Comparison of ENCODE assay signal across 13 cellular contexts in the genomic region with DNA sequence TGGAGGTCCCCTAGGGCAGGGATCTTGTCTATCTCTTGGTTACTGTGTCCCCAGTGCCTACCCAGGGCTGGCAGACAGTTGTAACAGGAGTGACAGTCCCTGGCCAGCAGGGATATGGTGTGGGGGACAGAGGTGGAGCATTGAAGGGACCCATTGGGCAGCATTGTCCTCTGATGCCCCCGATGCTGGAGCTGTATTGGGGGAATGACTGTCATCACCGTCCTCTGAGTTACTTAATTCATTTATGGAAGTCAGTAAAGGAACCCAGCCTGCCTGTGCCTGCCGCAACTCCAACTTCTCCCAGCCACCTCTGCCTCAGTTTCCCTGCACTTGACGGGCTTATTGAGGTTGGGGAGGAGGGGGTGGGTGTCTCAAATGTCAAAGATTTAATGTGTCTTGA. TPM values are rescaled to one million over a fixed set of nuclear protein-coding genes. Genes with fewer than 3 reads are reported as not detected.
DNase-seq lines count a peak whose midpoint lies in the region; ATAC-seq and TF ChIP-seq lines count a peak whose summit lies in the region.
"Had no signal": no experiment of that assay in that cellular context is flagged by ENCODE, and none has a peak within 500 bp of the region (broad histone marks: within the 10 kb centered on the region; RNA-seq: fewer than 3 reads in every experiment).

No MANE protein-coding gene starts in this region.

- peaks cover 17% of the 10 kb centered on the region for H3K4me1 Mint-ChIP-seq in T-helper 1 cell treated with Interleukin-12 subunit alpha and Interleukin-12 subunit beta and Interleukin-4 antibody, amounts not matched to agents 30 μg/mL and 1 μg/mL, for 36 hours (ENCODE audit: low read depth)

- 84% methylated on average over 4 of the region's 4 CpGs for WGBS in hepatocyte (ENCODE audit: low lambda C conversion rate, missing lambda C conversion rate)
- WGBS in spleen, 5 donors, result 73 to 90% (median 83%) methylated on average over 4 of the region's 4 CpGs

- H3K27ac ChIP-seq in PC-9 (no peak overlapping the region), hepatocyte (no peak overlapping the region), spleen (peak overlapping the region in 5 of 8 donors; percentile 94 to 99 (median 98))

- no peaks in the 10 kb centered on the region for H4K20me1 ChIP-seq in PC-9 (ENCODE audit: insufficient read depth)
- peaks cover 11% of the 10 kb centered on the region for H4K20me1 ChIP-seq in hepatocyte (ENCODE audit: insufficient read depth, poor library complexity, severe bottlenecking)

- no peaks in the 10 kb centered on the region for H3K9me3 Mint-ChIP-seq in T-helper 1 cell treated with Interleukin-12 subunit alpha and Interleukin-12 subunit beta and Interleukin-4 antibody, amounts not matched to agents 30 μg/mL and 1 μg/mL, for 36 hours

- peaks cover 36% of the 10 kb centered on the region for H3K36me3 Mint-ChIP-seq in T-helper 1 cell treated with Interleukin-12 subunit alpha and Interleukin-12 subunit beta and Interleukin-4 antibody, amounts not matched to agents 30 μg/mL and 1 μg/mL, for 36 hours (ENCODE audit: low read depth)

- H3K79me2 ChIP-seq in PC-9 (ENCODE audit: low read depth), result no peaks in the 10 kb centered on the region
- H3K79me2 ChIP-seq in hepatocyte, result peaks cover 4% of the 10 kb centered on the region

- no peaks in the 10 kb centered on the region for H3K27me3 ChIP-seq in PC-9 (ENCODE audit: insufficient read depth, low read depth)
- H3K27me3 ChIP-seq in hepatocyte, result peaks cover 8% of the 10 kb centered on the region
- peaks cover 0 to 4% (median 0%) of the 10 kb centered on the region in 7 donors for H3K27me3 ChIP-seq in spleen (replicated peaks in 1 of 7)
- H3K27me3 ChIP-seq: SJCRH30, suprapubic skin had no signal

- no peaks in the 10 kb centered on the region for H3K9me3 ChIP-seq in PC-9 (ENCODE audit: insufficient read depth, low read depth)
- no peaks in the 10 kb centered on the region for H3K9me3 ChIP-seq in hepatocyte (ENCODE audit: low read depth)
- H3K9me3 ChIP-seq in spleen, result no peaks in the 10 kb centered on the region
- H3K9me3 ChIP-seq: SJCRH30, suprapubic skin had no signal

- no peak overlapping the region for H3K4me3 ChIP-seq in PC-9
- no peak overlapping the region for H3K4me3 ChIP-seq in hepatocyte
- H3K4me3 ChIP-seq in spleen, result peak overlapping the region in 2 of 8 donors; percentile 97 to 98

- H3K27me3 Mint-ChIP-seq in T-helper 1 cell treated with Interleukin-12 subunit alpha and Interleukin-12 subunit beta and Interleukin-4 antibody, amounts not matched to agents 30 μg/mL and 1 μg/mL, for 36 hours (ENCODE audit: low read depth), result peaks cover 44% of the 10 kb centered on the region

- TF ChIP-seq CTCF in PC-9 (conservative IDR thresholded peaks at IDR 0.05) (no peak), hepatocyte (IDR thresholded peaks at IDR 0.05; ENCODE audit: poor library complexity) (no peak), spleen (IDR thresholded peaks at IDR 0.05 in 8 of 11, conservative IDR thresholded peaks at IDR 0.05 in 3 of 11) (no peak)

- no peaks in the 10 kb centered on the region for H3K4me1 ChIP-seq in PC-9 (replicated peaks; ENCODE audit: insufficient read depth)
- H3K4me1 ChIP-seq in hepatocyte (ENCODE audit: insufficient read depth), result peaks cover 4% of the 10 kb centered on the region
- peaks cover 8 to 69% (median 51%) of the 10 kb centered on the region in 6 donors for H3K4me1 ChIP-seq in spleen

- BruUV-seq in PC-9 (replicated peaks; lab: Mats Ljungman, UMichigan), result no TSS peak

- CTCF ChIA-PET in PC-9 (lab: Charles Lee), result no interaction called here

- H3F3A ChIP-seq in PC-9 (ENCODE audit: insufficient read depth, low read depth), result peaks cover 30% of the 10 kb centered on the region

- intact Hi-C loops in PC-9 (cut with micrococcal nuclease; ENCODE audit: unreplicated experiment) (no loop called here), spleen (cut with DNase I; ENCODE audit: low total_unique reads) (loop anchor here (5.0 kb wide), 1 partner anchor 76 kb away; no protein-coding TSS in a partner anchor)

- POLR2A ChIA-PET in PC-9 (lab: Charles Lee; ENCODE audit: unreplicated experiment), result no interaction called here

- H3K9me2 ChIP-seq in PC-9 (ENCODE audit: insufficient read depth) (no peaks in the 10 kb centered on the region), hepatocyte (replicated peaks; ENCODE audit: insufficient read depth) (no peaks in the 10 kb centered on the region)

- TF ChIP-seq POLR2A in spleen (IDR thresholded peaks at IDR 0.05), result no peak

- DNase-seq in T-helper 1 cell, result no peak
- DNase-seq in PC-9, result no peak
- no peak for DNase-seq in hepatocyte (ENCODE audit: low spot score)
- DNase-seq in spleen, result no peak
- DNase-seq: NCI-H187 treated with DMSO at 0.1 percent for 48 hours, NCI-H748 treated with DMSO at 0.1 percent for 48 hours, SJCRH30 had no signal

- ATAC-seq in HG03520 (IDR thresholded peaks at IDR 0.05; ENCODE audit: unreplicated experiment) (no peak), HG02970 (IDR thresholded peaks at IDR 0.05; ENCODE audit: low FRiP score, unreplicated experiment) (no peak), HG03521 (IDR thresholded peaks at IDR 0.05; ENCODE audit: unreplicated experiment) (no peak)

- peak overlapping the region; percentile 59 for H3K27ac Mint-ChIP-seq in T-helper 1 cell treated with Interleukin-12 subunit alpha and Interleukin-12 subunit beta and Interleukin-4 antibody, amounts not matched to agents 30 μg/mL and 1 μg/mL, for 36 hours

- no peak overlapping the region for H3K4me3 Mint-ChIP-seq in T-helper 1 cell treated with Interleukin-12 subunit alpha and Interleukin-12 subunit beta and Interleukin-4 antibody, amounts not matched to agents 30 μg/mL and 1 μg/mL, for 36 hours

- H3K36me3 ChIP-seq in PC-9 (ENCODE audit: low read depth) (no peaks in the 10 kb centered on the region), hepatocyte (replicated peaks; ENCODE audit: insufficient read depth, low read depth) (no peaks in the 10 kb centered on the region), spleen (peaks cover 0 to 37% (median 14%) of the 10 kb centered on the region in 6 donors)

- H3K4me2 ChIP-seq in PC-9 (peak overlapping the region; percentile 87; the same call in 1 of the 2 replicates), hepatocyte (peak overlapping the region; percentile 98)

- H2AFZ ChIP-seq in PC-9 (no peak overlapping the region), hepatocyte (no peak overlapping the region)

RNA-seq across cellular contexts. Expression of a gene that starts 1.1 kb away (rescaled TPM):
- 1.6 and 2.0 TPM in 2 replicates for total RNA-seq in PC-9 (2021)
- 3.0 and 4.5 TPM in 2 replicates for total RNA-seq in hepatocyte
- polyA plus RNA-seq in hepatocyte, result 27.7 and 40.9 TPM in 2 replicates
- 100 to 1,000 TPM in 6 of 7 donors, 10 to 100 TPM in 1; 86.0 to 179 (median 106) TPM for total RNA-seq in spleen
- polyA plus RNA-seq in spleen, result 10 to 100 TPM in 2 of 3 donors, 1 to 10 TPM in 1; 9.7 to 27.1 (median 19.5) TPM
- polyA plus RNA-seq: K562 had no signal

Comparison
In these comparisons a context has a peak if more than half of its experiments do, and no peak if none do; other contexts are left out.
1. H3K27ac ChIP-seq: peak in spleen (5 of 8); none in PC-9 (single experiment) and hepatocyte (single experiment).
2. RNA of a gene that starts 1.1 kb away (total RNA-seq): 86.0 to 179 TPM in spleen; 3.0 to 4.5 TPM in hepatocyte and 1.6 to 2.0 TPM in PC-9; every median in the first group is over 10 times any median in the second.